In genomic region chr1:164611754-164612642, GRCh38 we compare ENCODE assay signal across 9 cellular contexts. TPM values are rescaled to one million over a fixed set of nuclear protein-coding genes. Genes with fewer than 3 reads are reported as not detected.
DNase-seq lines count a peak whose midpoint lies in the region; ATAC-seq, FAIRE-seq and TF ChIP-seq lines count a peak whose summit lies in the region.
"Had no signal": no experiment of that assay in that cellular context is flagged by ENCODE, and none has a peak within 500 bp of the region (broad histone marks: within the 10 kb centered on the region; RNA-seq: fewer than 3 reads in every experiment).

No MANE protein-coding gene starts in this region.

- DNase-seq in NCI-H1417 (lab: John Stamatoyannopoulos, UW) (peak; percentile 72 to 92 (median 91)), astrocyte of the cerebellum (ENCODE audit: low read depth) (peak; percentile 80), kidney tubule cell (ENCODE audit: low spot score) (peak; percentile 85), GM12892 (ENCODE audit: insufficient read length) (no peak), OCI-M2 (lab: John Stamatoyannopoulos, UW; ENCODE audit: unreplicated experiment) (no peak), NCI-H1694 treated with DMSO at 0.1 percent for 48 hours (lab: John Stamatoyannopoulos, UW) (no peak)

- TF ChIP-seq CTCF in astrocyte of the cerebellum (IDR thresholded peaks at IDR 0.05; ENCODE audit: low read depth, low read length, missing control alignments): no peak

- TF ChIP-seq POLR2A in GM12892 (IDR thresholded peaks at IDR 0.05; ENCODE audit: low read depth, low read length): no peak

- FAIRE-seq in A204.1 (lab: Jason Lieb, UNC) (peak; percentile 79), GM12892 (lab: Jason Lieb, UNC) (no peak)

- no peak overlapping the region for H3K4me3 ChIP-seq in astrocyte of the cerebellum (ENCODE audit: low read depth, low read length)
- H3K4me3 ChIP-seq: BLaER1 had no signal

- no peak for ATAC-seq in GM21423 (IDR thresholded peaks at IDR 0.05; ENCODE audit: unreplicated experiment)

- in situ Hi-C loops in astrocyte of the cerebellum (cut with HindIII; ENCODE audit: low sequenced_read_pairs): no loop called here

RNA-seq across cellular contexts. Expression of gene PBX1, which starts 53.0 kb away (rescaled TPM):
- polyA plus RNA-seq in GM12892 (2012; ENCODE audit: missing spikeins): 0.06 TPM

Comparison
In these comparisons a context has a peak if more than half of its experiments do, and no peak if none do; other contexts are left out.
1. DNase-seq: peak in NCI-H1417 (3 of 3), astrocyte of the cerebellum (single experiment) and kidney tubule cell (single experiment); none in GM12892 (single experiment), OCI-M2 (single experiment) and NCI-H1694 treated with DMSO at 0.1 percent for 48 hours (single experiment).